ENCODE assay signal across 22 cellular contexts in the genomic region with DNA sequence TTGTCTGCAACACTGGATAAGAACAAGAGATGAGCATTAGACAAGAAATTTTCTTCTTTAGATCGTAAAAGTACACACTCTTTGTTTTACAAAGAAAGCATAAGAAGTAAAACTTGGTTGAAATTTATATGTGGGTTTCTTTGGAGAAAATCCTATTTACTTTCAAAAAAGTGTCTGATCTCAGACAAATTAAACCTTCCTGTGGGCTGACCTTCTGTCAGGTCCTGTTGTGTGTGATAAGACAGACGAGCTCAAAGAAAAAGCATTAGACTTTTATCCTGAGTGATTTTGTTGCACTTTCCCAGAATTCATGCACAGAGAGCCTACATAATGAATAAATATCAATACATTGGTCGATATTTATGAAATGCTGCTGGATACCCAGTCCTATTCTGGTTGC.
A peak's percentile ranks its signal among the peaks of the same experiment; 100 is the strongest.
DNase-seq lines count a peak whose midpoint lies in the region; ATAC-seq and TF ChIP-seq lines count a peak whose summit lies in the region.
"Had no signal": no experiment of that assay in that cellular context is flagged by ENCODE, and none has a peak within 500 bp of the region (broad histone marks: within the 10 kb centered on the region; RNA-seq: fewer than 3 reads in every experiment).

No MANE protein-coding gene starts in this region.

- H3K4me3 Mint-ChIP-seq in glutamatergic neuron (ENCODE audit: unreplicated experiment) (no peak overlapping the region), neural crest cell (no peak overlapping the region)
- no peak overlapping the region for H3K4me3 Mint-ChIP-seq in T-helper 2 cell treated with Interferon-gamma antibody and Interleukin-4, amounts not matched to agents 5 μg/mL and 100 μg/mL, for 36 hours
- no peak overlapping the region for H3K4me3 Mint-ChIP-seq in natural killer cell treated with Interleukin-12 subunit alpha and Interleukin-12 subunit beta and Interleukin-15 and Interleukin-18, amount 100 ng/mL, for 72 hours
- no peak overlapping the region for H3K4me3 Mint-ChIP-seq in stimulated activated naive CD8-positive, alpha-beta T cell treated with anti-CD3 and anti-CD28 coated beads, Interleukin-15, amount 100 ng/mL, for 72 hours
- H3K4me3 Mint-ChIP-seq: CD14-positive monocyte; CD4-positive, alpha-beta memory T cell; CD4-positive, CD25-positive, alpha-beta regulatory T cell; CD8-positive, alpha-beta memory T cell had no signal

- H3K36me3 Mint-ChIP-seq in glutamatergic neuron (ENCODE audit: unreplicated experiment) (no peaks in the 10 kb centered on the region), neural crest cell (ENCODE audit: low read depth) (no peaks in the 10 kb centered on the region)
- H3K36me3 Mint-ChIP-seq in T-helper 2 cell treated with Interferon-gamma antibody and Interleukin-4, amounts not matched to agents 5 μg/mL and 100 μg/mL, for 36 hours (ENCODE audit: low read depth): no peaks in the 10 kb centered on the region
- H3K36me3 Mint-ChIP-seq in natural killer cell treated with Interleukin-12 subunit alpha and Interleukin-12 subunit beta and Interleukin-15 and Interleukin-18, amount 100 ng/mL, for 72 hours: no peaks in the 10 kb centered on the region
- H3K36me3 Mint-ChIP-seq: CD14-positive monocyte; CD4-positive, alpha-beta memory T cell; CD4-positive, CD25-positive, alpha-beta regulatory T cell; CD8-positive, alpha-beta memory T cell had no signal

- H3K27ac Mint-ChIP-seq in glutamatergic neuron (ENCODE audit: unreplicated experiment) (peak overlapping the region; percentile 92), neural crest cell (ENCODE audit: unreplicated experiment) (peak overlapping the region; percentile 75)
- no peak overlapping the region for H3K27ac Mint-ChIP-seq in T-helper 2 cell treated with Interferon-gamma antibody and Interleukin-4, amounts not matched to agents 5 μg/mL and 100 μg/mL, for 36 hours
- no peak overlapping the region for H3K27ac Mint-ChIP-seq in natural killer cell treated with Interleukin-12 subunit alpha and Interleukin-12 subunit beta and Interleukin-15 and Interleukin-18, amount 100 ng/mL, for 72 hours
- H3K27ac Mint-ChIP-seq in stimulated activated naive CD8-positive, alpha-beta T cell treated with anti-CD3 and anti-CD28 coated beads, Interleukin-15, amount 100 ng/mL, for 72 hours: no peak overlapping the region
- H3K27ac Mint-ChIP-seq: CD14-positive monocyte; CD4-positive, alpha-beta memory T cell; CD4-positive, CD25-positive, alpha-beta regulatory T cell; CD8-positive, alpha-beta memory T cell had no signal

- H3K9me3 Mint-ChIP-seq in glutamatergic neuron (ENCODE audit: unreplicated experiment) (peaks cover 5% of the 10 kb centered on the region), neural crest cell (no peaks in the 10 kb centered on the region)
- no peaks in the 10 kb centered on the region for H3K9me3 Mint-ChIP-seq in T-helper 2 cell treated with Interferon-gamma antibody and Interleukin-4, amounts not matched to agents 5 μg/mL and 100 μg/mL, for 36 hours
- peaks cover 5% of the 10 kb centered on the region for H3K9me3 Mint-ChIP-seq in natural killer cell treated with Interleukin-12 subunit alpha and Interleukin-12 subunit beta and Interleukin-15 and Interleukin-18, amount 100 ng/mL, for 72 hours
- peaks cover 0 to 5% of the 10 kb centered on the region in 2 donors for H3K9me3 Mint-ChIP-seq in stimulated activated naive CD8-positive, alpha-beta T cell treated with anti-CD3 and anti-CD28 coated beads, Interleukin-15, amount 100 ng/mL, for 72 hours

- peaks cover 22% of the 10 kb centered on the region for H3K4me1 Mint-ChIP-seq in glutamatergic neuron (ENCODE audit: low read depth, unreplicated experiment)
- H3K4me1 Mint-ChIP-seq in neural crest cell: peaks cover 12% of the 10 kb centered on the region
- H3K4me1 Mint-ChIP-seq in T-helper 2 cell treated with Interferon-gamma antibody and Interleukin-4, amounts not matched to agents 5 μg/mL and 100 μg/mL, for 36 hours (ENCODE audit: low read depth): no peaks in the 10 kb centered on the region
- no peaks in the 10 kb centered on the region for H3K4me1 Mint-ChIP-seq in natural killer cell treated with Interleukin-12 subunit alpha and Interleukin-12 subunit beta and Interleukin-15 and Interleukin-18, amount 100 ng/mL, for 72 hours (ENCODE audit: low read depth in 2 of 2)
- no peaks in the 10 kb centered on the region for H3K4me1 Mint-ChIP-seq in stimulated activated naive CD8-positive, alpha-beta T cell treated with anti-CD3 and anti-CD28 coated beads, Interleukin-15, amount 100 ng/mL, for 72 hours
- H3K4me1 Mint-ChIP-seq: CD14-positive monocyte; CD4-positive, alpha-beta memory T cell; CD8-positive, alpha-beta memory T cell had no signal

- TF ChIP-seq CTCF in glutamatergic neuron (IDR thresholded peaks at IDR 0.05; ENCODE audit: partially characterized antibody, unreplicated experiment) (no peak), neural crest cell (conservative IDR thresholded peaks at IDR 0.05) (no peak)

- no peak for ATAC-seq in natural killer cell treated with Interleukin-12 subunit alpha and Interleukin-12 subunit beta and Interleukin-15 and Interleukin-18, amount 100 ng/mL, for 72 hours
- no peak for ATAC-seq in stimulated activated naive CD8-positive, alpha-beta T cell treated with anti-CD3 and anti-CD28 coated beads, Interleukin-15, amount 100 ng/mL, for 72 hours

- peak overlapping the region; percentile 26 for H3K27ac ChIP-seq in angular gyrus (ENCODE audit: low read depth, low read length)
- H3K27ac ChIP-seq: BLaER1 had no signal

- H3K27me3 Mint-ChIP-seq in glutamatergic neuron (ENCODE audit: unreplicated experiment) (peaks cover 4% of the 10 kb centered on the region), neural crest cell (ENCODE audit: low read depth) (no peaks in the 10 kb centered on the region)
- H3K27me3 Mint-ChIP-seq in T-helper 2 cell treated with Interferon-gamma antibody and Interleukin-4, amounts not matched to agents 5 μg/mL and 100 μg/mL, for 36 hours (ENCODE audit: low read depth): no peaks in the 10 kb centered on the region
- H3K27me3 Mint-ChIP-seq in natural killer cell treated with Interleukin-12 subunit alpha and Interleukin-12 subunit beta and Interleukin-15 and Interleukin-18, amount 100 ng/mL, for 72 hours: no peaks in the 10 kb centered on the region
- no peaks in the 10 kb centered on the region for H3K27me3 Mint-ChIP-seq in stimulated activated naive CD8-positive, alpha-beta T cell treated with anti-CD3 and anti-CD28 coated beads, Interleukin-15, amount 100 ng/mL, for 72 hours
- H3K27me3 Mint-ChIP-seq: CD4-positive, alpha-beta memory T cell; CD4-positive, CD25-positive, alpha-beta regulatory T cell had no signal

- DNase-seq in glutamatergic neuron: no peak
- no peak for DNase-seq in neural crest cell (ENCODE audit: low read depth, low spot score)
- no peak for DNase-seq in T-helper 2 cell treated with Interferon-gamma antibody and Interleukin-4, amounts not matched to agents 5 μg/mL and 100 μg/mL, for 36 hours (ENCODE audit: low spot score)
- DNase-seq in SKM-1 (lab: John Stamatoyannopoulos, UW; ENCODE audit: unreplicated experiment): no peak
- no peak for DNase-seq in natural killer cell treated with Interleukin-12 subunit alpha and Interleukin-12 subunit beta and Interleukin-15 and Interleukin-18, amount 100 ng/mL, for 72 hours (ENCODE audit: low spot score)
- no peak for DNase-seq in stimulated activated naive CD8-positive, alpha-beta T cell treated with anti-CD3 and anti-CD28 coated beads, Interleukin-15, amount 100 ng/mL, for 72 hours
- DNase-seq: 8988T; ACHN; BE2C; CD4-positive, alpha-beta memory T cell; CD4-positive, CD25-positive, alpha-beta regulatory T cell; CD8-positive, alpha-beta memory T cell; COR-L47; DMS153; DMS53; DMS79; DND-41; EL; GF-D8 had no signal

Comparison
In these comparisons a context has a peak if more than half of its experiments do, and no peak if none do; other contexts are left out.
1. H3K27ac Mint-ChIP-seq: peak in glutamatergic neuron (single experiment) and neural crest cell (single experiment); none in T-helper 2 cell treated with Interferon-gamma antibody and Interleukin-4, amounts not matched to agents 5 μg/mL and 100 μg/mL, for 36 hours (single experiment), natural killer cell treated with Interleukin-12 subunit alpha and Interleukin-12 subunit beta and Interleukin-15 and Interleukin-18, amount 100 ng/mL, for 72 hours (0 of 2) and stimulated activated naive CD8-positive, alpha-beta T cell treated with anti-CD3 and anti-CD28 coated beads, Interleukin-15, amount 100 ng/mL, for 72 hours (0 of 2).